ENCODE assay signal across 8 cellular contexts in genomic region chr15:44427756-44428724, GRCh38. TPM values are rescaled to one million over a fixed set of nuclear protein-coding genes. Genes with fewer than 3 reads are reported as not detected.
DNase-seq lines count a peak whose midpoint lies in the region; ATAC-seq and TF ChIP-seq lines count a peak whose summit lies in the region.

No MANE protein-coding gene starts in this region.

- TF ChIP-seq CTCF in spleen (IDR thresholded peaks at IDR 0.05 in 8 of 11, conservative IDR thresholded peaks at IDR 0.05 in 3 of 11), result no peak

- H3K27me3 ChIP-seq in spleen (replicated peaks in 1 of 7), result no peaks in the 10 kb centered on the region

- H3K27ac ChIP-seq in spleen, result peak overlapping the region; percentile 92 to 98 (median 96)

- WGBS in spleen, 5 donors, result 0 to 1% (median 1%) methylated on average over 22 to 27 of the region's 27 CpGs

- peak; percentile 20 to 23 for DNase-seq in stimulated activated CD4-positive, alpha-beta T cell treated with anti-CD3 and anti-CD28 coated beads, Interleukin-4, amount 100 ng/mL, for 48 hours (ENCODE audit: low read depth in 2 of 2)
- no peak for DNase-seq in stimulated activated CD4-positive, alpha-beta T cell treated with anti-CD3 and anti-CD28 coated beads, Interleukin-12 subunit alpha, Interleukin-12 subunit beta, amount 100 ng/mL, for 4 hours
- DNase-seq in NCI-H2227 (lab: John Stamatoyannopoulos, UW; ENCODE audit: unreplicated experiment) (peak; percentile 77), astrocyte of the hippocampus (ENCODE audit: low read depth, low spot score) (peak; percentile 23), iPS-NIHi11 (ENCODE audit: low spot score) (peak; percentile 37), spleen (no peak)
- no peak for DNase-seq in activated CD8-positive, alpha-beta memory T cell treated with anti-CD3 and anti-CD28 coated beads for 24 hours

- H3K4me1 ChIP-seq in spleen, result peaks cover 19 to 67% (median 40%) of the 10 kb centered on the region in 6 donors

- no peak for TF ChIP-seq POLR2A in spleen (IDR thresholded peaks at IDR 0.05)

- peak overlapping the region; percentile 84 to 90 (median 86) for H3K4me3 ChIP-seq in spleen

- intact Hi-C loops in spleen (cut with DNase I; ENCODE audit: low total_unique reads), result loop anchor here (10.0 kb wide), 1 partner anchor 133 kb away; no protein-coding TSS in a partner anchor

- H3K9me3 ChIP-seq in spleen, result no peaks in the 10 kb centered on the region

- peaks cover 0 to 18% (median 2%) of the 10 kb centered on the region in 6 donors for H3K36me3 ChIP-seq in spleen

- ATAC-seq in HG02840 (IDR thresholded peaks at IDR 0.05; ENCODE audit: low FRiP score, unreplicated experiment), result peak; percentile 10

RNA-seq across cellular contexts. Expression of gene CTDSPL2, which starts 0.6 kb away (rescaled TPM):
- 10 to 100 TPM; 48.7 to 73.7 (median 53.7) TPM for total RNA-seq in spleen
- polyA plus RNA-seq in spleen, result 1 to 10 TPM; 5.2 to 7.3 (median 6.1) TPM

Comparison
In these comparisons a context has a peak if more than half of its experiments do, and no peak if none do; other contexts are left out.
1. DNase-seq: peak in stimulated activated CD4-positive, alpha-beta T cell treated with anti-CD3 and anti-CD28 coated beads, Interleukin-4, amount 100 ng/mL, for 48 hours (2 of 2), NCI-H2227 (single experiment), astrocyte of the hippocampus (single experiment) and iPS-NIHi11 (single experiment); none in stimulated activated CD4-positive, alpha-beta T cell treated with anti-CD3 and anti-CD28 coated beads, Interleukin-12 subunit alpha, Interleukin-12 subunit beta, amount 100 ng/mL, for 4 hours (single experiment), spleen (single experiment) and activated CD8-positive, alpha-beta memory T cell treated with anti-CD3 and anti-CD28 coated beads for 24 hours (single experiment).